Comparison of ENCODE assay signal across 18 cellular contexts in genomic region chr3:129616291-129616690, GRCh38. TPM values are rescaled to one million over a fixed set of nuclear protein-coding genes. Genes with fewer than 3 reads are reported as not detected.
DNase-seq lines count a peak whose midpoint lies in the region; FAIRE-seq and TF ChIP-seq lines count a peak whose summit lies in the region.
"Had no signal": no experiment of that assay in that cellular context is flagged by ENCODE, and none has a peak within 500 bp of the region (broad histone marks: within the 10 kb centered on the region; RNA-seq: fewer than 3 reads in every experiment).

No MANE protein-coding gene starts in this region.

- no peaks in the 10 kb centered on the region for H3K27me3 ChIP-seq in esophagus squamous epithelium
- no peaks in the 10 kb centered on the region for H3K27me3 ChIP-seq in neural progenitor cell
- no peaks in the 10 kb centered on the region for H3K27me3 ChIP-seq in suprapubic skin
- no peaks in the 10 kb centered on the region for H3K27me3 ChIP-seq in brain microvascular endothelial cell (replicated peaks)

- peak overlapping the region; percentile 19 for H3K4me3 Mint-ChIP-seq in neural progenitor cell
- H3K4me3 Mint-ChIP-seq: stimulated activated naive CD8-positive, alpha-beta T cell treated with anti-CD3 and anti-CD28 coated beads, Interleukin-15, Interleukin-2, amounts not matched to agents 100 ng/mL and 50 ng/mL, for 24 hours had no signal

- H4K20me1 ChIP-seq in neural progenitor cell (ENCODE audit: low read depth): no peaks in the 10 kb centered on the region

- DNase-seq in HTR-8/SVneo (ENCODE audit: insufficient read length, low spot score) (no peak), esophagus squamous epithelium (lab: John Stamatoyannopoulos, UW) (no peak), neural progenitor cell (ENCODE audit: low spot score) (no peak), suprapubic skin (ENCODE audit: low spot score in 2 of 2) (peak in 1 of 2 donors; percentile 77), brain microvascular endothelial cell (no peak), cerebellar cortex (ENCODE audit: low spot score) (no peak), NCI-H526 (lab: John Stamatoyannopoulos, UW) (no peak), AG20443 (ENCODE audit: low spot score) (no peak)
- DNase-seq: activated CD4-positive, alpha-beta T cell treated with anti-CD3 and anti-CD28 coated beads, Interleukin-2, amount 50 U/mL, for 48 hours; Calu3; glutamatergic neuron; midbrain; NCI-H1048; NCI-H82; nucleus accumbens had no signal

- H2AFZ ChIP-seq in neural progenitor cell (replicated peaks): no peak overlapping the region

- peaks cover 12% of the 10 kb centered on the region for H3K27me3 Mint-ChIP-seq in neural progenitor cell (ENCODE audit: insufficient read depth, low read depth)
- H3K27me3 Mint-ChIP-seq: stimulated activated naive CD8-positive, alpha-beta T cell treated with anti-CD3 and anti-CD28 coated beads, Interleukin-15, Interleukin-2, amounts not matched to agents 100 ng/mL and 50 ng/mL, for 24 hours had no signal

- H3K4me3 ChIP-seq in esophagus squamous epithelium (no peak overlapping the region), neural progenitor cell (no peak overlapping the region), suprapubic skin (no peak overlapping the region), brain microvascular endothelial cell (ENCODE audit: low read depth, low read length) (no peak overlapping the region)
- H3K4me3 ChIP-seq: K562 had no signal

- TF ChIP-seq POLR2A in esophagus squamous epithelium (IDR thresholded peaks at IDR 0.05): no peak
- no peak for TF ChIP-seq POLR2A in suprapubic skin (IDR thresholded peaks at IDR 0.05)

- peak; percentile 13 for FAIRE-seq in HTR-8/SVneo (lab: Jason Lieb, UNC)
- FAIRE-seq: K562 had no signal

- intact Hi-C loops in esophagus squamous epithelium (cut with DNase I): no loop called here

- H3K36me3 ChIP-seq in esophagus squamous epithelium (no peaks in the 10 kb centered on the region), neural progenitor cell (no peaks in the 10 kb centered on the region), suprapubic skin (no peaks in the 10 kb centered on the region), brain microvascular endothelial cell (replicated peaks) (no peaks in the 10 kb centered on the region)

- no peaks in the 10 kb centered on the region for H3K36me3 Mint-ChIP-seq in neural progenitor cell

- no peak overlapping the region for H3K4me2 ChIP-seq in neural progenitor cell

- H3K4me1 ChIP-seq in esophagus squamous epithelium (peaks cover 0 to 91% (median 49%) of the 10 kb centered on the region in 3 donors), neural progenitor cell (peaks cover 5% of the 10 kb centered on the region), suprapubic skin (peaks cover 75% of the 10 kb centered on the region)

- no peaks in the 10 kb centered on the region for H3K79me2 ChIP-seq in neural progenitor cell (ENCODE audit: low read depth)

- TF ChIP-seq CTCF in esophagus squamous epithelium (IDR thresholded peaks at IDR 0.05): no peak
- no peak for TF ChIP-seq CTCF in neural progenitor cell (IDR thresholded peaks at IDR 0.05)
- TF ChIP-seq CTCF in suprapubic skin (IDR thresholded peaks at IDR 0.05): no peak
- TF ChIP-seq CTCF in brain microvascular endothelial cell (IDR thresholded peaks at IDR 0.05; ENCODE audit: low read depth, low read length, missing control alignments): no peak

- no peaks in the 10 kb centered on the region for H3K9me3 ChIP-seq in esophagus squamous epithelium
- H3K9me3 ChIP-seq in neural progenitor cell (ENCODE audit: low read depth): no peaks in the 10 kb centered on the region
- H3K9me3 ChIP-seq in suprapubic skin: no peaks in the 10 kb centered on the region

- no peak for TF ChIP-seq EP300 in suprapubic skin (IDR thresholded peaks at IDR 0.05)

- no peak overlapping the region for H3K9ac ChIP-seq in neural progenitor cell

- H3K4me1 Mint-ChIP-seq in neural progenitor cell: peaks cover 10% of the 10 kb centered on the region

- H3K27ac ChIP-seq in esophagus squamous epithelium: peak overlapping the region; percentile 34 to 82 (median 66)
- H3K27ac ChIP-seq in neural progenitor cell: no peak overlapping the region
- H3K27ac ChIP-seq in suprapubic skin: peak overlapping the region; percentile 80
- no peak overlapping the region for H3K27ac ChIP-seq in brain microvascular endothelial cell
- H3K27ac ChIP-seq: epithelial cell of prostate had no signal

- 42 to 61% methylated on average over 3 to 5 of the region's 8 CpGs for WGBS in esophagus squamous epithelium, 2 donors
- 61% methylated on average over 8 of the region's 8 CpGs for whole genome bisulfite sequencing in suprapubic skin

- no peaks in the 10 kb centered on the region for H3F3A ChIP-seq in neural progenitor cell (ENCODE audit: low read depth)

- H3K9me3 Mint-ChIP-seq in neural progenitor cell: no peaks in the 10 kb centered on the region
- H3K9me3 Mint-ChIP-seq: stimulated activated naive CD8-positive, alpha-beta T cell treated with anti-CD3 and anti-CD28 coated beads, Interleukin-15, Interleukin-2, amounts not matched to agents 100 ng/mL and 50 ng/mL, for 24 hours had no signal

- in situ Hi-C loops in brain microvascular endothelial cell (cut with HindIII; ENCODE audit: low pct_ligation_motif_present, low sequenced_read_pairs): no loop called here

- H3K27ac Mint-ChIP-seq in neural progenitor cell: no peak overlapping the region

RNA-seq across cellular contexts. Expression of gene PLXND1, which starts 9.8 kb away (rescaled TPM):
- total RNA-seq in esophagus squamous epithelium: 10 to 100 TPM in 3 of 4 donors, 1 to 10 TPM in 1; 4.5 to 66.0 (median 24.4) TPM
- 9.0 and 12.9 TPM in 2 replicates for total RNA-seq in neural progenitor cell (ENCODE audit: low replicate concordance)
- total RNA-seq in suprapubic skin: 10 to 100 TPM; 19.0 to 51.0 (median 30.8) TPM

Comparison
In these comparisons a context has a peak if more than half of its experiments do, and no peak if none do; other contexts are left out.
1. H3K27ac ChIP-seq: peak in esophagus squamous epithelium (4 of 4) and suprapubic skin (single experiment); none in neural progenitor cell (single experiment) and brain microvascular endothelial cell (single experiment).